ENCODE assay signal across 2 cellular contexts in genomic region chr14:66511849-66512248, GRCh38.
TF ChIP-seq lines count a peak whose summit lies in the region.

No MANE protein-coding gene starts in this region.

TF ChIP-seq in HepG2, 621 proteins besides CTCF, POLR2A, EP300 and RAD21:
- TF ChIP-seq TCF7 (IDR thresholded peaks at IDR 0.05; ENCODE audit: low read depth) (no peak), DPF2 (CRISPR knock-in tag; IDR thresholded peaks at IDR 0.05; ENCODE audit: borderline replicate concordance, low read depth) (no peak), ZBTB4 (CRISPR knock-in tag; IDR thresholded peaks at IDR 0.05; ENCODE audit: borderline replicate concordance) (no peak), ZNF878 (CRISPR knock-in tag; IDR thresholded peaks at IDR 0.05) (no peak)

TF ChIP-seq in HEK293T, 16 proteins besides CTCF, POLR2A, EP300 and RAD21:
- TF ChIP-seq NFRKB (IDR thresholded peaks at IDR 0.05): no peak
- no peak for TF ChIP-seq PKNOX1 (IDR thresholded peaks at IDR 0.05)
- no peak for TF ChIP-seq CTBP1 (IDR thresholded peaks at IDR 0.05; ENCODE audit: borderline replicate concordance)
- TF ChIP-seq BHLHE40 (IDR thresholded peaks at IDR 0.05; ENCODE audit: borderline replicate concordance): no peak
- TF ChIP-seq SUZ12 (IDR thresholded peaks at IDR 0.05): no peak
- no peak for TF ChIP-seq FOXM1 (IDR thresholded peaks at IDR 0.05; ENCODE audit: borderline replicate concordance)
- no peak for TF ChIP-seq FOXK2 (IDR thresholded peaks at IDR 0.05)
- no peak for TF ChIP-seq ARNT (IDR thresholded peaks at IDR 0.05)
- no peak for TF ChIP-seq ELF4 (IDR thresholded peaks at IDR 0.05)
- no peak for TF ChIP-seq FOXA1 (IDR thresholded peaks at IDR 0.05)
- TF ChIP-seq HDGF (IDR thresholded peaks at IDR 0.05; ENCODE audit: borderline replicate concordance): no peak
- no peak for TF ChIP-seq ZNF384 (IDR thresholded peaks at IDR 0.05)
- TF ChIP-seq TARDBP (IDR thresholded peaks at IDR 0.05): no peak
- TF ChIP-seq L3MBTL2 (conservative IDR thresholded peaks at IDR 0.05): no peak
- no peak for TF ChIP-seq LEF1 (IDR thresholded peaks at IDR 0.05; ENCODE audit: borderline replicate concordance)
- TF ChIP-seq SP1 (IDR thresholded peaks at IDR 0.05): no peak
TF ChIP-seq in HEK293T: peak in this region for 0.
